1 cellular context compared by ENCODE assay signal in the genomic region with DNA sequence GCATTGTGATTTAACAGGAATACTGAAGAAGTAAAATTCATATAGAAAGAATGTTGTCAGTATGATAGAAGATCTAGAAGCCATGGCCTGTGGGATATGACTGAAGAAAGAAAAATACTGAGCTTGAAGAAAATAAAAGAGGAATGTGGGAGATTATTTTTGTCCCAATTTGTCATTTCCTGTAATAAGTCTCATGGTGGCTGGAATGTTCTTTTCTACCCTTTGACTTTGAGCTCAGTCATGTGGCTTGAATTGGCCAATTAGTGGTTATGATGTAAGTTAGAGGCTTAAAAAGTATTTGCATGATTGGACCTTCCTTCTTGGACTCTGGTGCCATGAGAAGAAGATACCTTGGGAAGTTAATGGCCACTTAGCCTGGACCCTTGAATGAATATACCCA.
TF ChIP-seq lines count a peak whose summit lies in the region.

No MANE protein-coding gene starts in this region.

TF ChIP-seq in K562, 482 proteins besides CTCF, POLR2A, EP300 and RAD21 (continues in another document):
- TF ChIP-seq ZNF589 (CRISPR knock-in tag; IDR thresholded peaks at IDR 0.05; ENCODE audit: low read depth) (peak; percentile 58; the same call in 1 of the 2 replicates), MTA3 (IDR thresholded peaks at IDR 0.05; ENCODE audit: borderline replicate concordance) (no peak), ZNF175 (CRISPR knock-in tag; IDR thresholded peaks at IDR 0.05; ENCODE audit: low read depth) (peak; percentile 66; the same call in 1 of the 2 replicates), MEF2D (tag; conservative IDR thresholded peaks at IDR 0.05; ENCODE audit: low read depth) (0 out of 2 replicates have a peak, but pooled peaks have one; percentile 34), ZNF407 (IDR thresholded peaks at IDR 0.05; ENCODE audit: low read depth) (no peak), CEBPG (CRISPR knock-in tag; IDR thresholded peaks at IDR 0.05) (no peak), CEBPG (tag; conservative IDR thresholded peaks at IDR 0.05 in 1 of 2, IDR thresholded peaks at IDR 0.05 in 1 of 2) (peak in 1 of 2 experiments; percentile 80; a peak in 3 of 4 replicates), ZNF695 (CRISPR knock-in tag; IDR thresholded peaks at IDR 0.05) (no peak), ADNP (tag; IDR thresholded peaks at IDR 0.05) (no peak), USF2 (CRISPR knock-in tag; IDR thresholded peaks at IDR 0.05) (peak; percentile 63; the same call in 1 of the 2 replicates), KDM5B (IDR thresholded peaks at IDR 0.05; ENCODE audit: insufficient replicate concordance, low read depth, low read length) (no peak), CCNT2 (IDR thresholded peaks at IDR 0.05; ENCODE audit: borderline replicate concordance, extremely low read depth, insufficient read length, low read depth, low read length) (no peak), GABPA (tag; conservative IDR thresholded peaks at IDR 0.05; ENCODE audit: low read depth) (0 out of 2 replicates have a peak, but pooled peaks have one; percentile 12), NR1H2 (CRISPR knock-in tag; IDR thresholded peaks at IDR 0.05) (no peak), RAD51 (IDR thresholded peaks at IDR 0.05; ENCODE audit: borderline replicate concordance, low read depth) (peak; percentile 66; the same call in 1 of the 2 replicates), NBN (IDR thresholded peaks at IDR 0.05; ENCODE audit: low read depth) (no peak), HNRNPK (IDR thresholded peaks at IDR 0.05; ENCODE audit: low read depth, low read length, poor library complexity, severe bottlenecking) (no peak), ZKSCAN8 (CRISPR knock-in tag; IDR thresholded peaks at IDR 0.05) (peak; percentile 38; the same call in 1 of the 2 replicates), ARID1B (IDR thresholded peaks at IDR 0.05) (no peak), GABPB2 (CRISPR knock-in tag; conservative IDR thresholded peaks at IDR 0.05) (no peak), POU5F1 (IDR thresholded peaks at IDR 0.05; ENCODE audit: borderline replicate concordance, low read depth, low read length, partially characterized antibody) (no peak), ZNF780A (CRISPR knock-in tag; IDR thresholded peaks at IDR 0.05) (no peak), TCF7L2 (IDR thresholded peaks at IDR 0.05; ENCODE audit: low read depth, low read length) (no peak), E4F1 (CRISPR knock-in tag; IDR thresholded peaks at IDR 0.05; ENCODE audit: borderline replicate concordance) (no peak), ZNF3 (CRISPR knock-in tag; IDR thresholded peaks at IDR 0.05) (no peak), FOXA3 (CRISPR knock-in tag; conservative IDR thresholded peaks at IDR 0.05 in 1 of 2, IDR thresholded peaks at IDR 0.05 in 1 of 2) (0 out of 4 replicates have a peak, but pooled peaks of 1 of the 2 experiments have one; percentile 1), NEUROD1 (IDR thresholded peaks at IDR 0.05; ENCODE audit: borderline replicate concordance, low read depth, low read length, partially characterized antibody) (no peak), FOXP1 (CRISPR knock-in tag; IDR thresholded peaks at IDR 0.05) (no peak), NR2C2 (CRISPR knock-in tag; IDR thresholded peaks at IDR 0.05) (no peak), NR2C2 (tag; IDR thresholded peaks at IDR 0.05) (peak; percentile 84), MCM3 (IDR thresholded peaks at IDR 0.05) (no peak), MYC (IDR thresholded peaks at IDR 0.05; ENCODE audit: low read depth, low read length) (no peak), MYC (CRISPR knock-in tag; IDR thresholded peaks at IDR 0.05; ENCODE audit: borderline replicate concordance, low read depth) (0 out of 2 replicates have a peak, but pooled peaks have one; percentile 17), ZNF76 (CRISPR knock-in tag; IDR thresholded peaks at IDR 0.05; ENCODE audit: borderline replicate concordance) (0 out of 2 replicates have a peak, but pooled peaks have one; percentile 21), MCM2 (IDR thresholded peaks at IDR 0.05; ENCODE audit: low read depth) (no peak), YBX1 (IDR thresholded peaks at IDR 0.05) (no peak)
- TF ChIP-seq, protein P1, sequence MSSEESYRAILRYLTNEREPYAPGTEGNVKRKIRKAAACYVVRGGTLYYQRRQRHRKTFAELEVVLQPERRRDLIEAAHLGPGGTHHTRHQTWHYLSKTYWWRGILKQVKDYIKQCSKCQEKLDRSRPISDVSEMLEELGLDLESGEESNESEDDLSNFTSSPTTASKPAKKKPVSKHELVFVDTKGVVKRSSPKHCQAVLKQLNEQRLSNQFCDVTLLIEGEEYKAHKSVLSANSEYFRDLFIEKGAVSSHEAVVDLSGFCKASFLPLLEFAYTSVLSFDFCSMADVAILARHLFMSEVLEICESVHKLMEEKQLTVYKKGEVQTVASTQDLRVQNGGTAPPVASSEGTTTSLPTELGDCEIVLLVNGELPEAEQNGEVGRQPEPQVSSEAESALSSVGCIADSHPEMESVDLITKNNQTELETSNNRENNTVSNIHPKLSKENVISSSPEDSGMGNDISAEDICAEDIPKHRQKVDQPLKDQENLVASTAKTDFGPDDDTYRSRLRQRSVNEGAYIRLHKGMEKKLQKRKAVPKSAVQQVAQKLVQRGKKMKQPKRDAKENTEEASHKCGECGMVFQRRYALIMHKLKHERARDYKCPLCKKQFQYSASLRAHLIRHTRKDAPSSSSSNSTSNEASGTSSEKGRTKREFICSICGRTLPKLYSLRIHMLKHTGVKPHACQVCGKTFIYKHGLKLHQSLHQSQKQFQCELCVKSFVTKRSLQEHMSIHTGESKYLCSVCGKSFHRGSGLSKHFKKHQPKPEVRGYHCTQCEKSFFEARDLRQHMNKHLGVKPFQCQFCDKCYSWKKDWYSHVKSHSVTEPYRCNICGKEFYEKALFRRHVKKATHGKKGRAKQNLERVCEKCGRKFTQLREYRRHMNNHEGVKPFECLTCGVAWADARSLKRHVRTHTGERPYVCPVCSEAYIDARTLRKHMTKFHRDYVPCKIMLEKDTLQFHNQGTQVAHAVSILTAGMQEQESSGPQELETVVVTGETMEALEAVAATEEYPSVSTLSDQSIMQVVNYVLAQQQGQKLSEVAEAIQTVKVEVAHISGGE (CRISPR knock-in tag; IDR thresholded peaks at IDR 0.05), result 0 out of 6 replicates have a peak, but pooled peaks of 1 of the 3 experiments have one; percentile 4
- TF ChIP-seq, protein P2, sequence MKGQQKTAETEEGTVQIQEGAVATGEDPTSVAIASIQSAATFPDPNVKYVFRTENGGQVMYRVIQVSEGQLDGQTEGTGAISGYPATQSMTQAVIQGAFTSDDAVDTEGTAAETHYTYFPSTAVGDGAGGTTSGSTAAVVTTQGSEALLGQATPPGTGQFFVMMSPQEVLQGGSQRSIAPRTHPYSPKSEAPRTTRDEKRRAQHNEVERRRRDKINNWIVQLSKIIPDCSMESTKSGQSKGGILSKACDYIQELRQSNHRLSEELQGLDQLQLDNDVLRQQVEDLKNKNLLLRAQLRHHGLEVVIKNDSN (CRISPR knock-in tag; IDR thresholded peaks at IDR 0.05), result peak; percentile 29; the same call in 1 of the 2 replicates
- TF ChIP-seq, protein P3, sequence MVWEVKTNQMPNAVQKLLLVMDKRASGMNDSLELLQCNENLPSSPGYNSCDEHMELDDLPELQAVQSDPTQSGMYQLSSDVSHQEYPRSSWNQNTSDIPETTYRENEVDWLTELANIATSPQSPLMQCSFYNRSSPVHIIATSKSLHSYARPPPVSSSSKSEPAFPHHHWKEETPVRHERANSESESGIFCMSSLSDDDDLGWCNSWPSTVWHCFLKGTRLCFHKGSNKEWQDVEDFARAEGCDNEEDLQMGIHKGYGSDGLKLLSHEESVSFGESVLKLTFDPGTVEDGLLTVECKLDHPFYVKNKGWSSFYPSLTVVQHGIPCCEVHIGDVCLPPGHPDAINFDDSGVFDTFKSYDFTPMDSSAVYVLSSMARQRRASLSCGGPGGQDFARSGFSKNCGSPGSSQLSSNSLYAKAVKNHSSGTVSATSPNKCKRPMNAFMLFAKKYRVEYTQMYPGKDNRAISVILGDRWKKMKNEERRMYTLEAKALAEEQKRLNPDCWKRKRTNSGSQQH (CRISPR knock-in tag; IDR thresholded peaks at IDR 0.05), result no peak
- TF ChIP-seq, protein P4, sequence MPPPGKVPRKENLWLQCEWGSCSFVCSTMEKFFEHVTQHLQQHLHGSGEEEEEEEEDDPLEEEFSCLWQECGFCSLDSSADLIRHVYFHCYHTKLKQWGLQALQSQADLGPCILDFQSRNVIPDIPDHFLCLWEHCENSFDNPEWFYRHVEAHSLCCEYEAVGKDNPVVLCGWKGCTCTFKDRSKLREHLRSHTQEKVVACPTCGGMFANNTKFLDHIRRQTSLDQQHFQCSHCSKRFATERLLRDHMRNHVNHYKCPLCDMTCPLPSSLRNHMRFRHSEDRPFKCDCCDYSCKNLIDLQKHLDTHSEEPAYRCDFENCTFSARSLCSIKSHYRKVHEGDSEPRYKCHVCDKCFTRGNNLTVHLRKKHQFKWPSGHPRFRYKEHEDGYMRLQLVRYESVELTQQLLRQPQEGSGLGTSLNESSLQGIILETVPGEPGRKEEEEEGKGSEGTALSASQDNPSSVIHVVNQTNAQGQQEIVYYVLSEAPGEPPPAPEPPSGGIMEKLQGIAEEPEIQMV (tag; conservative IDR thresholded peaks at IDR 0.05; ENCODE audit: low read depth), result 0 out of 2 replicates have a peak, but pooled peaks have one; percentile 47
